In the genomic region with DNA sequence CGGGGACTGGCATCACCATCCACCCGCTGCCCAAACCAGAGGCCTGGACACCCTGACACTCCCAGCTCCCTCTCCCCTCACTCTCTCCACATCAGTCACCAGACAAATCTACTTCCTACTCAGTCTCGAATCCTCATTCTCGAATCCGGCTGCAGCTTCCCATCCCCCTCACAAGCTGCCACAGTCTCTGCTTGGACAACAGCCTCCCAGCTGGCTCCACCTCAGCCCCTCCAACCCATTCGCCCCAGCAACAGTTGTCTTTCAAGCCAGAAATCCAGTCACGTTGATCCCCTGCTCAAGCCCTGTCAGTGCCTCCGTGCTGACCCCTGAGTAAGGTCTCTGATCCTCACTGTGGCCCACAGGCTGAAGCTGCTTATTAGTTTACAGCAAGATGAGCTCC, we compare ENCODE assay signal across 22 cellular contexts. TPM values are rescaled to one million over a fixed set of nuclear protein-coding genes. Genes with fewer than 3 reads are reported as not detected.
DNase-seq lines count a peak whose midpoint lies in the region; ATAC-seq and TF ChIP-seq lines count a peak whose summit lies in the region.
"Had no signal": no experiment of that assay in that cellular context is flagged by ENCODE, and none has a peak within 500 bp of the region (broad histone marks: within the 10 kb centered on the region; RNA-seq: fewer than 3 reads in every experiment).

No MANE protein-coding gene starts in this region.

- H3K27ac ChIP-seq in skeletal muscle tissue (ENCODE audit: low read depth, low read length) = peak overlapping the region; percentile 45
- no peak overlapping the region for H3K27ac ChIP-seq in mammary epithelial cell (ENCODE audit: insufficient read depth, low read depth, low read length)
- H3K27ac ChIP-seq: parathyroid adenoma, skin epidermis, suprapubic skin had no signal

- H3K27me3 ChIP-seq in skeletal muscle tissue (ENCODE audit: control insufficient read depth in 3 of 3, insufficient read depth in 3 of 3, low read length in 3 of 3) (no peaks in the 10 kb centered on the region), mammary epithelial cell (ENCODE audit: insufficient read depth, low read length) (no peaks in the 10 kb centered on the region)
- H3K27me3 ChIP-seq: gastrocnemius medialis, suprapubic skin had no signal

- no peaks in the 10 kb centered on the region for H4K20me1 ChIP-seq in mammary epithelial cell (ENCODE audit: insufficient read depth, low read length)

- dilution Hi-C loops in mammary epithelial cell (cut with HindIII; ENCODE audit: low sequenced_read_pairs) = no loop called here

- H3K4me3 Mint-ChIP-seq in activated T-cell treated with anti-CD3 and anti-CD28 coated beads, Interleukin-2, amount 50 U/mL, for 24 hours = no peak overlapping the region
- H3K4me3 Mint-ChIP-seq in endothelial cell (ENCODE audit: unreplicated experiment) = no peak overlapping the region
- H3K4me3 Mint-ChIP-seq: activated CD4-positive, alpha-beta memory T cell treated with anti-CD3 and anti-CD28 coated beads for 36 hours; activated naive CD8-positive, alpha-beta T cell; activated T-cell treated with anti-CD3 and anti-CD28 coated beads, Interleukin-2, amount 50 U/mL, for 4 hours; T-cell had no signal

- BruUV-seq in mammary epithelial cell (replicated peaks; lab: Mats Ljungman, UMichigan) = no TSS peak

- H3K4me1 ChIP-seq in skeletal muscle tissue (ENCODE audit: control insufficient read depth in 3 of 3, insufficient read depth in 3 of 3, low read length in 3 of 3) = peaks cover 43 to 54% (median 48%) of the 10 kb centered on the region in 3 donors
- peaks cover 17% of the 10 kb centered on the region for H3K4me1 ChIP-seq in mammary epithelial cell (ENCODE audit: insufficient read depth, low read length)
- H3K4me1 ChIP-seq: parathyroid adenoma had no signal

- H3K9ac ChIP-seq in skeletal muscle tissue (ENCODE audit: low read depth in 1 of 3, low read length in 3 of 3) (no peak overlapping the region), mammary epithelial cell (ENCODE audit: insufficient read depth, low read length) (no peak overlapping the region)
- H3K9ac ChIP-seq: parathyroid adenoma had no signal

- no peak for TF ChIP-seq CTCF in endothelial cell (IDR thresholded peaks at IDR 0.05; ENCODE audit: unreplicated experiment)
- TF ChIP-seq CTCF in mammary epithelial cell (conservative IDR thresholded peaks at IDR 0.05 in 1 of 2, IDR thresholded peaks at IDR 0.05 in 1 of 2; ENCODE audit: extremely low read depth in 1 of 2, insufficient read depth in 1 of 2, low read depth in 1 of 2, low read length in 2 of 2) = no peak

- H3K36me3 Mint-ChIP-seq in activated T-cell treated with anti-CD3 and anti-CD28 coated beads, Interleukin-2, amount 50 U/mL, for 24 hours (ENCODE audit: low read depth) = peaks cover 80% of the 10 kb centered on the region
- H3K36me3 Mint-ChIP-seq in endothelial cell (ENCODE audit: low read depth, unreplicated experiment) = peaks cover 27% of the 10 kb centered on the region

- H3K9me3 ChIP-seq in skeletal muscle tissue (ENCODE audit: control insufficient read depth in 3 of 3, low read length in 3 of 3) (no peaks in the 10 kb centered on the region), mammary epithelial cell (replicated peaks; ENCODE audit: insufficient read depth, low read length) (no peaks in the 10 kb centered on the region)
- H3K9me3 ChIP-seq: gastrocnemius medialis, suprapubic skin had no signal

- peaks cover 0 to 4% (median 0%) of the 10 kb centered on the region in 3 donors for H3K36me3 ChIP-seq in skeletal muscle tissue (ENCODE audit: control insufficient read depth in 3 of 3, insufficient read depth in 3 of 3, low read length in 3 of 3)
- no peaks in the 10 kb centered on the region for H3K36me3 ChIP-seq in mammary epithelial cell (ENCODE audit: insufficient read depth, low read length)
- H3K36me3 ChIP-seq: gastrocnemius medialis had no signal

- ATAC-seq in GM18519 (IDR thresholded peaks at IDR 0.05; ENCODE audit: low FRiP score, unreplicated experiment) = no peak
- ATAC-seq in HG02970 (IDR thresholded peaks at IDR 0.05; ENCODE audit: low FRiP score, unreplicated experiment) = no peak
- ATAC-seq: activated T-cell treated with anti-CD3 and anti-CD28 coated beads, Interleukin-2, amount 50 U/mL, for 4 hours; T-cell had no signal

- no peaks in the 10 kb centered on the region for H3K79me2 ChIP-seq in mammary epithelial cell (ENCODE audit: insufficient read depth, low read length)
- H3K79me2 ChIP-seq: parathyroid adenoma had no signal

- H3K27ac Mint-ChIP-seq in activated T-cell treated with anti-CD3 and anti-CD28 coated beads, Interleukin-2, amount 50 U/mL, for 24 hours = peak overlapping the region; percentile 9
- H3K27ac Mint-ChIP-seq in endothelial cell (ENCODE audit: unreplicated experiment) = peak overlapping the region; percentile 53
- H3K27ac Mint-ChIP-seq: activated CD4-positive, alpha-beta memory T cell treated with anti-CD3 and anti-CD28 coated beads for 36 hours; activated naive CD8-positive, alpha-beta T cell; T-cell had no signal

- WGBS in mammary epithelial cell (ENCODE audit: low coverage, missing lambda C conversion rate) = 92% methylated on average over 7 of the region's 8 CpGs

- H3K4me1 Mint-ChIP-seq in activated T-cell treated with anti-CD3 and anti-CD28 coated beads, Interleukin-2, amount 50 U/mL, for 24 hours (ENCODE audit: low read depth) = peaks cover 4% of the 10 kb centered on the region
- H3K4me1 Mint-ChIP-seq in endothelial cell (ENCODE audit: unreplicated experiment) = peaks cover 25% of the 10 kb centered on the region

- no peaks in the 10 kb centered on the region for H3K9me3 Mint-ChIP-seq in activated T-cell treated with anti-CD3 and anti-CD28 coated beads, Interleukin-2, amount 50 U/mL, for 24 hours
- no peaks in the 10 kb centered on the region for H3K9me3 Mint-ChIP-seq in endothelial cell (ENCODE audit: unreplicated experiment)
- H3K9me3 Mint-ChIP-seq: activated CD4-positive, alpha-beta memory T cell treated with anti-CD3 and anti-CD28 coated beads for 36 hours; activated T-cell treated with anti-CD3 and anti-CD28 coated beads, Interleukin-2, amount 50 U/mL, for 4 hours; T-cell had no signal

- in situ Hi-C loops in mammary epithelial cell (cut with MboI; ENCODE audit: low sequenced_read_pairs in 2 of 2) = loop anchor here in 1 of 2 donors (5.0 kb wide), 1 partner anchor 43 kb away; a partner anchor contains a TSS

- no peak for DNase-seq in activated T-cell treated with anti-CD3 and anti-CD28 coated beads, Interleukin-2, amount 50 U/mL, for 24 hours
- no peak for DNase-seq in activated T-cell treated with anti-CD3 and anti-CD28 coated beads, Interleukin-2, amount 50 U/mL, for 1 hour
- DNase-seq in NCI-H82 (lab: John Stamatoyannopoulos, UW) = peak; percentile 97
- no peak for DNase-seq in endothelial cell (ENCODE audit: low spot score)
- DNase-seq in mammary epithelial cell = no peak
- DNase-seq: 8988T; activated CD4-positive, alpha-beta memory T cell treated with anti-CD3 and anti-CD28 coated beads for 36 hours; activated T-cell treated with anti-CD3 and anti-CD28 coated beads, Interleukin-2, amount 50 U/mL, for 4 hours; dermis blood vessel endothelial cell; erythroblast; gastrocnemius medialis; left ventricle myocardium superior; SHP77 treated with DMSO at 0.1 percent for 48 hours; stimulated activated CD4-positive, alpha-beta T cell treated with anti-CD3 and anti-CD28 coated beads, Interleukin-4, amount 100 ng/mL, for 24 hours; T-cell had no signal

- no peak overlapping the region for H3K4me3 ChIP-seq in skeletal muscle tissue (ENCODE audit: low read length in 3 of 3)
- H3K4me3 ChIP-seq in mammary epithelial cell (replicated peaks in 1 of 3; ENCODE audit: insufficient read depth in 1 of 3, low read depth in 2 of 3, low read length in 3 of 3) = no peak overlapping the region
- H3K4me3 ChIP-seq: gastrocnemius medialis, skin epidermis, suprapubic skin had no signal

- CTCF ChIA-PET in mammary epithelial cell (lab: Charles Lee; ENCODE audit: low non-redundant PET) = no interaction called here

- no peak overlapping the region for H3K4me2 ChIP-seq in mammary epithelial cell (ENCODE audit: insufficient read depth, low read depth, low read length)

- intact Hi-C loops in mammary epithelial cell (cut with micrococcal nuclease) = no loop called here

- H3K27me3 Mint-ChIP-seq in activated T-cell treated with anti-CD3 and anti-CD28 coated beads, Interleukin-2, amount 50 U/mL, for 24 hours = no peaks in the 10 kb centered on the region
- peaks cover 9% of the 10 kb centered on the region for H3K27me3 Mint-ChIP-seq in endothelial cell (ENCODE audit: unreplicated experiment)
- H3K27me3 Mint-ChIP-seq: activated CD4-positive, alpha-beta memory T cell treated with anti-CD3 and anti-CD28 coated beads for 36 hours; activated naive CD8-positive, alpha-beta T cell; T-cell had no signal

- H2AFZ ChIP-seq in mammary epithelial cell (ENCODE audit: low read depth, low read length) = no peak overlapping the region
- H2AFZ ChIP-seq: parathyroid adenoma had no signal

RNA-seq across cellular contexts. Expression of a gene that starts 44.2 kb away (rescaled TPM):
- total RNA-seq in endothelial cell (ENCODE audit: unreplicated experiment) = 82.6 TPM
- total RNA-seq in skeletal muscle tissue = 18.8 TPM
- total RNA-seq in mammary epithelial cell = 10 to 100 TPM; 25.8 to 42.9 TPM
- 46.7 TPM for polyA plus RNA-seq in mammary epithelial cell
- polyA minus RNA-seq in mammary epithelial cell = 28.8 TPM
